Comparison of ENCODE assay signal across 8 cellular contexts in genomic region chr2:80166457-80166856, GRCh38.
"Had no signal": no experiment of that assay in that cellular context is flagged by ENCODE, and none has a peak within 500 bp of the region (broad histone marks: within the 10 kb centered on the region; RNA-seq: fewer than 3 reads in every experiment).

No MANE protein-coding gene starts in this region.

- H3K9me3 Mint-ChIP-seq: HFFc6 had no signal

- H3K9me3 ChIP-seq: HAP-1 had no signal

- H3K4me3 Mint-ChIP-seq: HFFc6 had no signal

- ATAC-seq: HCT116 had no signal

- H3K27ac ChIP-seq: GM23248 had no signal

- H3K4me3 ChIP-seq: GM23248, HAP-1 had no signal

- DNase-seq: GM23248, GOT3, H7, HFFc6, IMR-90, KBM-7 had no signal

- H3K27ac Mint-ChIP-seq: HFFc6 had no signal

- H3K4me1 ChIP-seq: HAP-1 had no signal

- H3K36me3 ChIP-seq: HAP-1 had no signal
